ENCODE assay signal across 1 cellular context in the genomic region with DNA sequence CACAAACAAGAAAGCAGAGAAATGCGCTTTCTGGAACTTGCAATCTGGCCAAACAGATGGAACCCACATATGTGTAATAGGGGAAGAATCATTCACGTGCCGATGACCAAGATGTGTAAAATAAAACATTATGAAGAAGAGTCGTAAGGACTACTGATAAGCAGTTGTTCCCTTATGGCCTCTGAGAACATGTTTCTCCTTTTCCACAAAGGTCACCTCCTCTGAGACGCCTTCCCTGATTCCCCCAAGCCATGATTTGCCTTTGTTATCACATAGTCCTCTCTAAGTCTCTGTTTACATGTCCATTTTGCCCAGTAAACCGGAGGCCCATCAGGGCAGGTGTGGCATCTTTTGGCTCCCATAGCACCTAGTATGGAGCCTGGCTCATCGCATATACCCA.
TF ChIP-seq lines count a peak whose summit lies in the region.

No MANE protein-coding gene starts in this region.

TF ChIP-seq in K562, 482 proteins besides CTCF, POLR2A, EP300 and RAD21 (continued from another document):
- TF ChIP-seq ZNF318 (IDR thresholded peaks at IDR 0.05; ENCODE audit: borderline replicate concordance in 1 of 2, low read depth in 1 of 2) (no peak), SMC3 (conservative IDR thresholded peaks at IDR 0.05; ENCODE audit: insufficient read depth, low read depth, low read length) (no peak)
- TF ChIP-seq, protein P1, sequence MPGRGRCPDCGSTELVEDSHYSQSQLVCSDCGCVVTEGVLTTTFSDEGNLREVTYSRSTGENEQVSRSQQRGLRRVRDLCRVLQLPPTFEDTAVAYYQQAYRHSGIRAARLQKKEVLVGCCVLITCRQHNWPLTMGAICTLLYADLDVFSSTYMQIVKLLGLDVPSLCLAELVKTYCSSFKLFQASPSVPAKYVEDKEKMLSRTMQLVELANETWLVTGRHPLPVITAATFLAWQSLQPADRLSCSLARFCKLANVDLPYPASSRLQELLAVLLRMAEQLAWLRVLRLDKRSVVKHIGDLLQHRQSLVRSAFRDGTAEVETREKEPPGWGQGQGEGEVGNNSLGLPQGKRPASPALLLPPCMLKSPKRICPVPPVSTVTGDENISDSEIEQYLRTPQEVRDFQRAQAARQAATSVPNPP (IDR thresholded peaks at IDR 0.05; ENCODE audit: borderline replicate concordance, insufficient read depth, insufficient read length) = no peak
